1 cellular context compared by ENCODE assay signal in genomic region chr12:123231931-123232330, GRCh38.
TF ChIP-seq lines count a peak whose summit lies in the region.

No MANE protein-coding gene starts in this region.

TF ChIP-seq in GM12878, 131 proteins besides CTCF, POLR2A, EP300 and RAD21:
- peak; percentile 14 for TF ChIP-seq CUX1 (IDR thresholded peaks at IDR 0.05; ENCODE audit: insufficient replicate concordance, low read depth, low read length)
- no peak for TF ChIP-seq PAX8 (IDR thresholded peaks at IDR 0.05)
